In the genomic region with DNA sequence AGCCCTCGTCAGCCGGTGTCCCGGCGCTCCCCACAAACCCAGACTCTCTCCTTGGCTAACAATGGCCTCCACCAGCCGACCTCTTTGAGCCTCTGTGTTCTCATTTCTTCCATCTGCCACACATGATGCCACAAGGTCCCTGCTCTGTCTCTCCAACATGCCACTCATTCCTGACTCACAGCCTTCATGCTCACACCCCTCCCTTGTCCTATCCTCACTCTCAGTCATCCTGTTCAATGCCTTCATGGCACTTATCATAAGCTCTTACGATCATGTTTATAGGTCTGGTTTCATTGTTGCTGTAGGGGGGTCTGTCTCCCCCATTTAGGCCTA, we compare ENCODE assay signal across 27 cellular contexts. TPM values are rescaled to one million over a fixed set of nuclear protein-coding genes. Genes with fewer than 3 reads are reported as not detected.
"Had no signal": no experiment of that assay in that cellular context is flagged by ENCODE, and none has a peak within 500 bp of the region (broad histone marks: within the 10 kb centered on the region; RNA-seq: fewer than 3 reads in every experiment).

No MANE protein-coding gene starts in this region.

- H3K27me3 ChIP-seq: colonic mucosa, ovary, suprapubic skin, thyroid gland, upper lobe of left lung, uterus had no signal

- H3K27ac ChIP-seq: colonic mucosa, heart left ventricle, ovary, suprapubic skin, thyroid gland, upper lobe of left lung, uterus had no signal

- H3K4me3 Mint-ChIP-seq: naive thymus-derived CD4-positive, alpha-beta T cell; nephron progenitor cell; stimulated activated effector memory CD8-positive, alpha-beta T cell treated with anti-CD3 and anti-CD28 coated beads, Interleukin-12 subunit alpha, Interleukin-12 subunit beta, amount 100 ng/mL, for 72 hours had no signal

- H3K4me3 ChIP-seq: colonic mucosa, heart left ventricle, lung, ovary, suprapubic skin, thyroid gland, upper lobe of left lung, uterus had no signal

- H3K27ac Mint-ChIP-seq: naive thymus-derived CD4-positive, alpha-beta T cell; stimulated activated effector memory CD8-positive, alpha-beta T cell treated with anti-CD3 and anti-CD28 coated beads, Interleukin-12 subunit alpha, Interleukin-12 subunit beta, amount 100 ng/mL, for 72 hours had no signal

- H3K4me1 ChIP-seq: colonic mucosa, heart left ventricle, thyroid gland, upper lobe of left lung, uterus had no signal

- H3K4me1 Mint-ChIP-seq: stimulated activated effector memory CD8-positive, alpha-beta T cell treated with anti-CD3 and anti-CD28 coated beads, Interleukin-12 subunit alpha, Interleukin-12 subunit beta, amount 100 ng/mL, for 72 hours had no signal

- DNase-seq: colonic mucosa; dermis blood vessel endothelial cell; heart left ventricle; hippocampal formation; left colon; left ventricle myocardium superior; naive thymus-derived CD4-positive, alpha-beta T cell; nephron progenitor cell; ovary; right cardiac atrium; stimulated activated CD4-positive, alpha-beta T cell treated with anti-CD3 and anti-CD28 coated beads, Interleukin-4, amount 100 ng/mL, for 1 hour; stimulated activated CD8-positive, alpha-beta memory T cell treated with anti-CD3 and anti-CD28 coated beads, Interleukin-4, amount 100 ng/mL, for 48 hours; stimulated activated naive CD8-positive, alpha-beta T cell treated with anti-CD3 and anti-CD28 coated beads, Interleukin-15, Interleukin-2, amounts not matched to agents 100 U/mL and 50 U/mL, for 24 hours; thyroid gland; uterus had no signal

- ATAC-seq: heart left ventricle; left colon; left ventricle myocardium superior; naive thymus-derived CD4-positive, alpha-beta T cell; right cardiac atrium; stimulated activated effector memory CD8-positive, alpha-beta T cell treated with anti-CD3 and anti-CD28 coated beads, Interleukin-12 subunit alpha, Interleukin-12 subunit beta, amount 100 ng/mL, for 72 hours; stimulated activated naive CD8-positive, alpha-beta T cell treated with anti-CD3 and anti-CD28 coated beads, Interleukin-15, Interleukin-2, amounts not matched to agents 100 U/mL and 50 U/mL, for 24 hours had no signal

- H3K36me3 ChIP-seq: colonic mucosa, heart left ventricle, ovary, suprapubic skin, thyroid gland, upper lobe of left lung, uterus had no signal

- H3K9me3 ChIP-seq: colonic mucosa, ovary, suprapubic skin, thyroid gland had no signal

- H3K36me3 Mint-ChIP-seq: stimulated activated effector memory CD8-positive, alpha-beta T cell treated with anti-CD3 and anti-CD28 coated beads, Interleukin-12 subunit alpha, Interleukin-12 subunit beta, amount 100 ng/mL, for 72 hours had no signal

- FAIRE-seq: frontal cortex had no signal

- H3K9me3 Mint-ChIP-seq: stimulated activated effector memory CD8-positive, alpha-beta T cell treated with anti-CD3 and anti-CD28 coated beads, Interleukin-12 subunit alpha, Interleukin-12 subunit beta, amount 100 ng/mL, for 72 hours had no signal

RNA-seq across cellular contexts. Expression of gene SERPINA11, which starts 9.6 kb away (rescaled TPM):
- total RNA-seq: colonic mucosa; dermis blood vessel endothelial cell; fibroblast of lung; frontal cortex; glomerular endothelial cell; heart left ventricle; kidney epithelial cell; left colon; left ventricle myocardium superior; mesenteric fat pad; mononuclear cell; naive thymus-derived CD4-positive, alpha-beta T cell; ovary; posterior vena cava; right cardiac atrium; suprapubic skin; thyroid gland; upper lobe of left lung; uterus had no signal
- polyA plus RNA-seq: fibroblast of lung; heart left ventricle; naive thymus-derived CD4-positive, alpha-beta T cell; ovary; right cardiac atrium had no signal

RNA-seq across cellular contexts. Expression of gene SERPINA9, which starts 13.8 kb away (rescaled TPM):
- total RNA-seq: colonic mucosa; dermis blood vessel endothelial cell; fibroblast of lung; frontal cortex; glomerular endothelial cell; heart left ventricle; kidney epithelial cell; left colon; left ventricle myocardium superior; lung; mesenteric fat pad; mononuclear cell; naive thymus-derived CD4-positive, alpha-beta T cell; ovary; posterior vena cava; right cardiac atrium; thyroid gland; uterus had no signal
- polyA plus RNA-seq: esophagus; fibroblast of lung; heart left ventricle; lung; naive thymus-derived CD4-positive, alpha-beta T cell; ovary; right cardiac atrium had no signal

RNA-seq across cellular contexts. Expression of gene SERPINA12, which starts 47.1 kb away (rescaled TPM):
- total RNA-seq: colonic mucosa; dermis blood vessel endothelial cell; fibroblast of lung; frontal cortex; glomerular endothelial cell; heart left ventricle; kidney epithelial cell; left colon; left ventricle myocardium superior; lung; mesenteric fat pad; mononuclear cell; naive thymus-derived CD4-positive, alpha-beta T cell; ovary; posterior vena cava; right cardiac atrium; thyroid gland; upper lobe of left lung; uterus had no signal
- polyA plus RNA-seq: esophagus; fibroblast of lung; heart left ventricle; lung; naive thymus-derived CD4-positive, alpha-beta T cell; ovary; right cardiac atrium had no signal
